Comparison of ENCODE assay signal across 9 cellular contexts in the genomic region with DNA sequence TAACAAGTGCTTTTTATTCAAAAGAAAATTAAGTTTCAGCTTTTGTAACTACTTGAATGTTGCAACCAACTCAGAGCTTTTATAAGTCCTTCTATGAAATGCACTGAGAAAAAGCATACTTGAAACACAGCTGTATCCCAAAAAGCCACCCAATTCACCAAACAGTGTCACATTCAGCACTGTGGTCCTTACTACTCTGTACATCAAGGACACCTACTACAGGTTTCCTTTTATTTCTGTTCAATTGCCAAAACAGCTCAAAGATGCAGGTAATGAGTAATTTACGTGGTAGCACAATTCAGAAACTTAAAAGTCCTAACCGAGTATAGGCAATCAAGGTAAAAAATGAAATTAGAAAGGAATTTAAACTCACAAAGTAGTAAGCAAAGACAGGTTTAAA. TPM values are rescaled to one million over a fixed set of nuclear protein-coding genes. Genes with fewer than 3 reads are reported as not detected.
A peak's percentile ranks its signal among the peaks of the same experiment; 100 is the strongest.
DNase-seq lines count a peak whose midpoint lies in the region; ATAC-seq and TF ChIP-seq lines count a peak whose summit lies in the region.
"Had no signal": no experiment of that assay in that cellular context is flagged by ENCODE, and none has a peak within 500 bp of the region (broad histone marks: within the 10 kb centered on the region; RNA-seq: fewer than 3 reads in every experiment).

No MANE protein-coding gene starts in this region.

- DNase-seq in activated naive CD4-positive, alpha-beta T cell treated with anti-CD3 and anti-CD28 coated beads, Interleukin-2, amount 50 U/mL, for 16 hours: no peak
- DNase-seq in mesenchymal stem cell: no peak
- DNase-seq in upper lobe of left lung: no peak
- DNase-seq in NK-92 treated with Interleukin-12 subunit alpha and Interleukin-12 subunit beta, amount 100 ng/mL, for 24 hours (lab: John Stamatoyannopoulos, UW): no peak
- DNase-seq in GM03348 (ENCODE audit: low spot score): no peak
- DNase-seq in NCI-H1417 treated with DMSO at 0.1 percent for 48 hours (lab: John Stamatoyannopoulos, UW): no peak
- DNase-seq: activated CD4-positive, alpha-beta T cell treated with anti-CD3 and anti-CD28 coated beads, Interleukin-2, amount 50 U/mL, for 1 hour had no signal

- TF ChIP-seq EP300 in upper lobe of left lung (IDR thresholded peaks at IDR 0.05): no peak

- H3K27ac ChIP-seq in mesenchymal stem cell (ENCODE audit: low read length, poor library complexity, severe bottlenecking): no peak overlapping the region
- peak overlapping the region in 3 of 4 donors; percentile 94 to 98 (median 95) for H3K27ac ChIP-seq in upper lobe of left lung

- H3K14ac ChIP-seq in mesenchymal stem cell (ENCODE audit: low read length in 2 of 2): no peak overlapping the region

- H3K4ac ChIP-seq in mesenchymal stem cell (ENCODE audit: low read depth in 1 of 2, low read length in 2 of 2): no peak overlapping the region

- no CpG with 5 or more reads among the region's 2 CpGs for WGBS in mesenchymal stem cell
- WGBS in upper lobe of left lung, 2 donors: 57 to 62% methylated on average over 2 of the region's 2 CpGs

- H2BK5ac ChIP-seq in mesenchymal stem cell (ENCODE audit: low read depth, low read length, poor library complexity, severe bottlenecking): no peak overlapping the region

- peak overlapping the region; percentile 86 for H3K4me3 Mint-ChIP-seq in activated naive CD4-positive, alpha-beta T cell treated with anti-CD3 and anti-CD28 coated beads, Interleukin-2, amount 50 U/mL, for 24 hours
- H3K4me3 Mint-ChIP-seq in brain: peak overlapping the region; percentile 90 to 98 (median 97)

- H3K9me3 Mint-ChIP-seq in activated naive CD4-positive, alpha-beta T cell treated with anti-CD3 and anti-CD28 coated beads, Interleukin-2, amount 50 U/mL, for 24 hours: no peaks in the 10 kb centered on the region
- peaks cover 0 to 4% (median 0%) of the 10 kb centered on the region in 5 experiments for H3K9me3 Mint-ChIP-seq in brain

- H3K27me3 ChIP-seq in mesenchymal stem cell (ENCODE audit: control insufficient read depth in 1 of 2, insufficient read depth in 1 of 2, low read length in 2 of 2) (no peaks in the 10 kb centered on the region), upper lobe of left lung (no peaks in the 10 kb centered on the region)

- H3K9me3 ChIP-seq in mesenchymal stem cell (ENCODE audit: control insufficient read depth, low read length) (no peaks in the 10 kb centered on the region), upper lobe of left lung (no peaks in the 10 kb centered on the region)

- H2AFZ ChIP-seq in mesenchymal stem cell (ENCODE audit: low read depth, low read length): no peak overlapping the region

- H3K9ac ChIP-seq in mesenchymal stem cell (ENCODE audit: low read length): peak overlapping the region; percentile 91

- peaks cover 2% of the 10 kb centered on the region for H3K79me1 ChIP-seq in mesenchymal stem cell (replicated peaks; ENCODE audit: low read length, poor library complexity, severe bottlenecking)

- no peak overlapping the region for H4K91ac ChIP-seq in mesenchymal stem cell (ENCODE audit: low read length)

- no peak overlapping the region for H2BK15ac ChIP-seq in mesenchymal stem cell (ENCODE audit: low read depth, poor library complexity, severe bottlenecking)

- H2BK120ac ChIP-seq in mesenchymal stem cell (ENCODE audit: low read depth, low read length): no peak overlapping the region

- H3K4me1 ChIP-seq in mesenchymal stem cell (ENCODE audit: control insufficient read depth, insufficient read depth, low read depth, low read length) (peaks cover 10% of the 10 kb centered on the region), upper lobe of left lung (peaks cover 14 to 28% (median 15%) of the 10 kb centered on the region in 4 donors)

- H4K8ac ChIP-seq in mesenchymal stem cell (ENCODE audit: low read length): no peak overlapping the region

- no peaks in the 10 kb centered on the region for H3K27me3 Mint-ChIP-seq in activated naive CD4-positive, alpha-beta T cell treated with anti-CD3 and anti-CD28 coated beads, Interleukin-2, amount 50 U/mL, for 24 hours
- H3K27me3 Mint-ChIP-seq in brain: peaks cover 7% of the 10 kb centered on the region

- H3K36me3 ChIP-seq in mesenchymal stem cell (ENCODE audit: control insufficient read depth in 1 of 2, insufficient read depth in 2 of 2, low read depth in 1 of 2, low read length in 2 of 2) (peaks cover 10 to 11% of the 10 kb centered on the region in 2 experiments), upper lobe of left lung (peaks cover 0 to 15% (median 4%) of the 10 kb centered on the region in 4 donors)

- H3K18ac ChIP-seq in mesenchymal stem cell (ENCODE audit: low read depth in 1 of 2, low read length in 2 of 2): no peak overlapping the region

- H3K4me2 ChIP-seq in mesenchymal stem cell (ENCODE audit: low read length, poor library complexity, severe bottlenecking): peak overlapping the region; percentile 72

- no peak overlapping the region for H2AK5ac ChIP-seq in mesenchymal stem cell (ENCODE audit: low read length, severe bottlenecking)

- no peak overlapping the region for H3K23ac ChIP-seq in mesenchymal stem cell (ENCODE audit: low read length in 2 of 2)

- no peak overlapping the region for H2BK12ac ChIP-seq in mesenchymal stem cell (ENCODE audit: low read length in 2 of 2)

- H3K4me1 Mint-ChIP-seq in activated naive CD4-positive, alpha-beta T cell treated with anti-CD3 and anti-CD28 coated beads, Interleukin-2, amount 50 U/mL, for 24 hours: peaks cover 32% of the 10 kb centered on the region
- peaks cover 43% of the 10 kb centered on the region for H3K4me1 Mint-ChIP-seq in brain

- H3K36me3 Mint-ChIP-seq in activated naive CD4-positive, alpha-beta T cell treated with anti-CD3 and anti-CD28 coated beads, Interleukin-2, amount 50 U/mL, for 24 hours: no peaks in the 10 kb centered on the region
- H3K36me3 Mint-ChIP-seq in brain: peaks cover 32% of the 10 kb centered on the region

- ATAC-seq in upper lobe of left lung (ENCODE audit: low FRiP score in 2 of 2): no peak

- H3K4me3 ChIP-seq in mesenchymal stem cell (ENCODE audit: insufficient read depth in 1 of 2, low read depth in 1 of 2, low read length in 2 of 2) (peak overlapping the region in 1 of 2 experiments; percentile 96), upper lobe of left lung (peak overlapping the region in 2 of 4 donors; percentile 79 to 95)

- no peak for TF ChIP-seq CTCF in brain (conservative IDR thresholded peaks at IDR 0.05)
- TF ChIP-seq CTCF in upper lobe of left lung (IDR thresholded peaks at IDR 0.05): no peak

- H3K27ac Mint-ChIP-seq in activated naive CD4-positive, alpha-beta T cell treated with anti-CD3 and anti-CD28 coated beads, Interleukin-2, amount 50 U/mL, for 24 hours: peak overlapping the region; percentile 7
- H3K27ac Mint-ChIP-seq in brain: peak overlapping the region; percentile 85 to 99 (median 92)

- TF ChIP-seq POLR2A in upper lobe of left lung (IDR thresholded peaks at IDR 0.05): no peak

RNA-seq across cellular contexts. Expression of a gene that starts 2.5 kb away (rescaled TPM):
- 44.0 TPM for polyA plus RNA-seq in brain (ENCODE audit: insufficient read depth, low read depth, low replicate concordance)
- polyA plus RNA-seq in mesenchymal stem cell (2013, experiment 1 of 2): 75.1 TPM
- polyA plus RNA-seq in mesenchymal stem cell (2013, experiment 2 of 2): 72.4 TPM
- total RNA-seq in upper lobe of left lung: 10 to 100 TPM; 23.7 to 75.4 (median 38.3) TPM
